Comparison of ENCODE assay signal across 15 cellular contexts in the genomic region with DNA sequence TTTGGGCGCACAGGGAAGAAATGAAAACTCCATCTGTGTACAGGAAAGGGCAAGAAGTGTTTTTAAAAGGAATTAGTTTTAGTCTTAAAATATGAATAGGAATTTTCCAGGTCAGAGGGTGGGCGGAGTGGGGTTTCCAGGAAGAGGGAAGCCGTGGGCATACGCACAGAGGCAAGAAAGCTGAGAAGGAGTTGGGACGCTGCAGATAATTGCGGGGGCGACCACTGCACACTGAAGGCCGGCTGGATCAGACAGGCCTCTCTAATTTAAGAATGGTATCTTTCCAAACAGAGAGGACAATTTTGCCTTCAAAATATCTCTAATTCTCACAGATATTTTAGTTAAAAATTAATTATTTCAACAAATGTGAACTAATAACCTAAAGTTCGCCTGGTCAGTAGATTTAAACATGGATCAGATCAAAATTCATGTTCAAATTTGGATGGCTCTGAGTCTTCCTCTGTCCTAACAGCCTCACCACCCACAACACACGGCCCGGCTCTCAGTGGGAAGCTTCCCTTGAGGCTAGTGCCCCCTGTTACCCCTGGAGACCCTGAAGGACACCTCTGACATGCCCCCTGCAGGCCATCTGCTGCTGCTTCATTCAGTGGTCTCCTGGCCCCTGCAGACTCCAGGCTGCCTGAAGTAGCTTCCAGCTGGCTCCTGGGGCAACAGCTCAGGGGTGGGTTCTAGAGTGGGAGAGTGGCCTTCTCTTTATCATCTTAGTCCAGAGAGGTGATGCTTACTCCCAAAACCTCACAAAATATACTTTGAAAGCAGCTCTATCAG.
DNase-seq lines count a peak whose midpoint lies in the region; ATAC-seq and TF ChIP-seq lines count a peak whose summit lies in the region.
"Had no signal": no experiment of that assay in that cellular context is flagged by ENCODE, and none has a peak within 500 bp of the region (broad histone marks: within the 10 kb centered on the region; RNA-seq: fewer than 3 reads in every experiment).

No MANE protein-coding gene starts in this region.

- no peaks in the 10 kb centered on the region for H3K4me1 ChIP-seq in DOHH2 (ENCODE audit: control insufficient read depth, low read length)
- H3K4me1 ChIP-seq: gastrocnemius medialis had no signal

- H3K27me3 ChIP-seq in DOHH2 (ENCODE audit: control insufficient read depth, low read length): peaks cover 28% of the 10 kb centered on the region
- no peaks in the 10 kb centered on the region for H3K27me3 ChIP-seq in H7 (ENCODE audit: control insufficient read depth, insufficient read depth, low read length)
- H3K27me3 ChIP-seq: gastrocnemius medialis, neutrophil had no signal

- ATAC-seq in HG02970 (IDR thresholded peaks at IDR 0.05; ENCODE audit: low FRiP score, unreplicated experiment) (no peak), HG03196 (IDR thresholded peaks at IDR 0.05; ENCODE audit: unreplicated experiment) (no peak)
- ATAC-seq: gastrocnemius medialis had no signal

- no peaks in the 10 kb centered on the region for H3K9me2 ChIP-seq in DOHH2 (replicated peaks; ENCODE audit: control insufficient read depth, low read length)

- no peaks in the 10 kb centered on the region for H3K36me3 ChIP-seq in DOHH2 (ENCODE audit: control insufficient read depth, low read length)
- no peaks in the 10 kb centered on the region for H3K36me3 ChIP-seq in H7 (replicated peaks; ENCODE audit: control insufficient read depth, insufficient read depth, low read length)
- H3K36me3 ChIP-seq: gastrocnemius medialis, neutrophil had no signal

- H3K4me3 ChIP-seq in DOHH2 (ENCODE audit: low read length): no peak overlapping the region
- H3K4me3 ChIP-seq in H7 (ENCODE audit: insufficient read depth, low read depth, low read length): no peak overlapping the region
- H3K4me3 ChIP-seq: gastrocnemius medialis had no signal

- peaks cover 35% of the 10 kb centered on the region for H3K4me1 Mint-ChIP-seq in nephron

- H3K9me3 ChIP-seq in DOHH2 (ENCODE audit: control insufficient read depth, insufficient read depth, low read length): no peaks in the 10 kb centered on the region
- H3K9me3 ChIP-seq: gastrocnemius medialis, neutrophil had no signal

- H3K36me3 Mint-ChIP-seq in nephron (ENCODE audit: low read depth): no peaks in the 10 kb centered on the region
- H3K36me3 Mint-ChIP-seq: CD8-positive, alpha-beta memory T cell; stimulated activated naive B cell treated with anti-CD40 and anti-IgM and Interleukin-4, amounts not matched to agents 10 μg/mL and 1 μg/mL and 100 μg/mL, for 72 hours had no signal

- H3K9me3 Mint-ChIP-seq in nephron: no peaks in the 10 kb centered on the region
- H3K9me3 Mint-ChIP-seq: CD8-positive, alpha-beta memory T cell had no signal

- H3K27me3 Mint-ChIP-seq in nephron (ENCODE audit: low read depth): no peaks in the 10 kb centered on the region
- H3K27me3 Mint-ChIP-seq: stimulated activated naive B cell treated with anti-CD40 and anti-IgM and Interleukin-4, amounts not matched to agents 10 μg/mL and 1 μg/mL and 100 μg/mL, for 72 hours had no signal

- no peak overlapping the region for H3K4me2 ChIP-seq in DOHH2 (ENCODE audit: low read length)

- H3F3A ChIP-seq in DOHH2 (ENCODE audit: control insufficient read depth, insufficient read depth): no peaks in the 10 kb centered on the region

- no peaks in the 10 kb centered on the region for H4K20me1 ChIP-seq in DOHH2 (ENCODE audit: control insufficient read depth, insufficient read depth, low read depth, low read length)

- no peak overlapping the region for H3K4me3 Mint-ChIP-seq in nephron
- H3K4me3 Mint-ChIP-seq: CD8-positive, alpha-beta memory T cell; stimulated activated naive B cell treated with anti-CD40 and anti-IgM and Interleukin-4, amounts not matched to agents 10 μg/mL and 1 μg/mL and 100 μg/mL, for 72 hours; T-helper 1 cell treated with Interleukin-12 subunit alpha and Interleukin-12 subunit beta and Interleukin-4 antibody, amounts not matched to agents 30 μg/mL and 1 μg/mL, for 36 hours had no signal

- no peak overlapping the region for H3K27ac ChIP-seq in DOHH2 (ENCODE audit: low read depth, low read length)
- H3K27ac ChIP-seq: gastrocnemius medialis, neutrophil had no signal

- DNase-seq in H7: peak; percentile 48
- DNase-seq in UCSD-AML1 (lab: John Stamatoyannopoulos, UW; ENCODE audit: unreplicated experiment): peak; percentile 34
- DNase-seq in NCI-H2171 (lab: John Stamatoyannopoulos, UW): no peak
- DNase-seq in activated T-cell treated with anti-CD3 and anti-CD28 coated beads for 4 hours: no peak
- DNase-seq: activated CD8-positive, alpha-beta memory T cell treated with anti-CD3 and anti-CD28 coated beads for 24 hours; CD8-positive, alpha-beta memory T cell; gastrocnemius medialis; NCI-H1436; stimulated activated naive B cell treated with anti-CD40 and anti-IgM and Interleukin-4, amounts not matched to agents 10 μg/mL and 1 μg/mL and 100 μg/mL, for 72 hours had no signal

- no peaks in the 10 kb centered on the region for H3K79me2 ChIP-seq in DOHH2 (ENCODE audit: control insufficient read depth, low read length)

- peak overlapping the region in 2 of 3 experiments; percentile 89 to 91 for H3K27ac Mint-ChIP-seq in nephron
- H3K27ac Mint-ChIP-seq: CD8-positive, alpha-beta memory T cell; stimulated activated naive B cell treated with anti-CD40 and anti-IgM and Interleukin-4, amounts not matched to agents 10 μg/mL and 1 μg/mL and 100 μg/mL, for 72 hours; T-helper 1 cell treated with Interleukin-12 subunit alpha and Interleukin-12 subunit beta and Interleukin-4 antibody, amounts not matched to agents 30 μg/mL and 1 μg/mL, for 36 hours had no signal

- TF ChIP-seq CTCF in DOHH2 (IDR thresholded peaks at IDR 0.05; ENCODE audit: low read depth, low read length, poor library complexity, severe bottlenecking) (peak; percentile 51), nephron (IDR thresholded peaks at IDR 0.05; ENCODE audit: unreplicated experiment in 3 of 3) (no peak)

Comparison
In these comparisons a context has a peak if more than half of its experiments do, and no peak if none do; other contexts are left out.
1. DNase-seq: peak in H7 (single experiment) and UCSD-AML1 (single experiment); none in NCI-H2171 (single experiment) and activated T-cell treated with anti-CD3 and anti-CD28 coated beads for 4 hours (single experiment).